Comparison of ENCODE assay signal across 20 cellular contexts in genomic region chr18:48323151-48323550, GRCh38.
"Had no signal": no experiment of that assay in that cellular context is flagged by ENCODE, and none has a peak within 500 bp of the region (broad histone marks: within the 10 kb centered on the region; RNA-seq: fewer than 3 reads in every experiment).

No MANE protein-coding gene starts in this region.

- H3K9ac ChIP-seq: SK-N-SH had no signal

- DNase-seq: IMR-90, Karpas-422, KG1, MM.1S, NCI-H1092 treated with DMSO at 0.1 percent for 48 hours, NCI-H1436, NCI-H187, NCI-H2029, NCI-H2081 treated with DMSO at 0.1 percent for 48 hours, NCI-H2171, NCI-H226, NCI-H446, NCI-H510A, NCI-H524 treated with DMSO at 0.1 percent for 48 hours, NCI-H69, NCI-H774, SHP77, SK-N-SH had no signal

- H3K4me2 ChIP-seq: SK-N-SH had no signal

- FAIRE-seq: HepG2 had no signal

- H3K27ac ChIP-seq: RWPE1 had no signal

- H3K9me3 ChIP-seq: SK-N-SH had no signal
